In the genomic region with DNA sequence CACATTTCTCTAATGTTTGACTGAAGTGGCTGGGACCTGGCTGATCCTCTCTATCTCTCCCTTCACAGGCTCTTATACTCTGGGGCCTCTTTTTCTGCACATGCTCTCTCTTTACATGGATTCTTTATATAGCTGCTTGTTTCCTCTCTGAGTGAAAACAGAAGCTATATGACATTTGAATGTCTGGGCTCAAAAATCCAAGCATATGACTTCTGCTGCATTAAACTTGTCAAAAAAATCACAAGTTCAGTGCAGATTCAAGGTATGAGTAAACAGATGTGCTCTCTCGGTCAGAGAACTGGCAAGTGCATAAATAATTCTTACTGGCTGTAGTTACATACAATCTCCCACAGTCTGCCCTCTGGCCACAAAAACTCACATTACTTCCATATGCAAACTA, we compare ENCODE assay signal across 29 cellular contexts.
A peak's percentile ranks its signal among the peaks of the same experiment; 100 is the strongest.
DNase-seq lines count a peak whose midpoint lies in the region; ATAC-seq and TF ChIP-seq lines count a peak whose summit lies in the region.
"Had no signal": no experiment of that assay in that cellular context is flagged by ENCODE, and none has a peak within 500 bp of the region (broad histone marks: within the 10 kb centered on the region; RNA-seq: fewer than 3 reads in every experiment).

No MANE protein-coding gene starts in this region.

- H3K27ac Mint-ChIP-seq in chondrocyte (ENCODE audit: unreplicated experiment), result no peak overlapping the region
- H3K27ac Mint-ChIP-seq: activated CD4-positive, alpha-beta memory T cell treated with anti-CD3 and anti-CD28 coated beads, Interleukin-2, amount 10 ng/mL, durations not matched to agents 7 days and 5 days; activated T-helper 1 cell treated with anti-CD3 and anti-CD28 coated beads, Interleukin-12 subunit alpha, Interleukin-12 subunit beta, Interleukin-2, Interleukin-4 antibody, amounts not matched to agents 30 ng/mL and 10 ng/mL and 1 ng/mL, durations not matched to agents 14 hours and 24 hours and 36 hours; CD4-positive, alpha-beta T cell; memory B cell; T-helper 2 cell treated with Interferon-gamma antibody and Interleukin-4, amounts not matched to agents 5 μg/mL and 100 μg/mL, for 36 hours had no signal

- H3K36me3 ChIP-seq in psoas muscle (ENCODE audit: insufficient read depth in 1 of 2, low read depth in 1 of 2), result no peaks in the 10 kb centered on the region
- H3K36me3 ChIP-seq: adrenal gland, esophagus muscularis mucosa, left lung, ovary had no signal

- intact Hi-C loops in psoas muscle (cut with DNase I), result no loop called here

- H3K4me1 ChIP-seq in psoas muscle, result no peaks in the 10 kb centered on the region
- H3K4me1 ChIP-seq: adrenal gland, left lung had no signal

- DNase-seq in chondrocyte (ENCODE audit: low spot score) (no peak), psoas muscle (no peak)
- no peak for DNase-seq in activated naive CD4-positive, alpha-beta T cell treated with anti-CD3 and anti-CD28 coated beads, Interleukin-2, amount 50 U/mL, for 16 hours
- DNase-seq: activated CD4-positive, alpha-beta memory T cell treated with anti-CD3 and anti-CD28 coated beads, Interleukin-2, amount 10 ng/mL, durations not matched to agents 7 days and 5 days; activated CD8-positive, alpha-beta memory T cell treated with anti-CD3 and anti-CD28 coated beads, Interleukin-2, amount 50 U/mL, for 4 hours; activated naive CD4-positive, alpha-beta T cell treated with Interleukin-2 at 50 U/mL for 16 hours; adrenal gland; CD4-positive, alpha-beta T cell; dorsolateral prefrontal cortex; H7; head of caudate nucleus; Karpas-422; left lung; NCI-H2081; NCI-H2227 treated with DMSO at 0.1 percent for 48 hours; ovary; retina; SHP77; stimulated activated naive CD8-positive, alpha-beta T cell treated with anti-CD3 and anti-CD28 coated beads, Interleukin-15, Interleukin-2, amounts not matched to agents 100 U/mL and 50 U/mL, for 24 hours had no signal

- H3K4me1 Mint-ChIP-seq in chondrocyte (ENCODE audit: low read depth), result peaks cover 12% of the 10 kb centered on the region
- H3K4me1 Mint-ChIP-seq: activated CD4-positive, alpha-beta memory T cell treated with anti-CD3 and anti-CD28 coated beads, Interleukin-2, amount 10 ng/mL, durations not matched to agents 7 days and 5 days; memory B cell had no signal

- H3K9me3 ChIP-seq in psoas muscle, result peaks cover 2% of the 10 kb centered on the region
- H3K9me3 ChIP-seq: adrenal gland, esophagus muscularis mucosa, left lung, ovary had no signal

- no peaks in the 10 kb centered on the region for H3K27me3 ChIP-seq in psoas muscle (ENCODE audit: insufficient read depth in 3 of 3, low read length in 2 of 3)
- H3K27me3 ChIP-seq: adrenal gland, dorsolateral prefrontal cortex, esophagus muscularis mucosa, foreskin keratinocyte, left lung, ovary had no signal

- H3K4me3 ChIP-seq in psoas muscle, result no peak overlapping the region
- H3K4me3 ChIP-seq: adrenal gland, dorsolateral prefrontal cortex, esophagus muscularis mucosa, left lung, ovary had no signal

- H3K36me3 Mint-ChIP-seq in chondrocyte (ENCODE audit: low read depth), result no peaks in the 10 kb centered on the region

- peak; percentile 25 for TF ChIP-seq CTCF in chondrocyte (IDR thresholded peaks at IDR 0.05)
- TF ChIP-seq CTCF in psoas muscle (IDR thresholded peaks at IDR 0.05), result no peak

- no peak overlapping the region for H3K27ac ChIP-seq in psoas muscle
- H3K27ac ChIP-seq: adrenal gland, dorsolateral prefrontal cortex, esophagus muscularis mucosa, foreskin keratinocyte, left lung, ovary had no signal

- peaks cover 15% of the 10 kb centered on the region for H3K9me3 Mint-ChIP-seq in chondrocyte (ENCODE audit: low read depth)
- H3K9me3 Mint-ChIP-seq: activated CD4-positive, alpha-beta memory T cell treated with anti-CD3 and anti-CD28 coated beads, Interleukin-2, amount 10 ng/mL, durations not matched to agents 7 days and 5 days had no signal

- no peaks in the 10 kb centered on the region for H3K27me3 Mint-ChIP-seq in chondrocyte (ENCODE audit: low read depth)
- H3K27me3 Mint-ChIP-seq: activated CD4-positive, alpha-beta memory T cell treated with anti-CD3 and anti-CD28 coated beads, Interleukin-2, amount 10 ng/mL, durations not matched to agents 7 days and 5 days; CD4-positive, alpha-beta T cell; memory B cell had no signal

- ATAC-seq in GM18511 (IDR thresholded peaks at IDR 0.05; ENCODE audit: unreplicated experiment), result peak; percentile 70
- ATAC-seq in GM21576 (IDR thresholded peaks at IDR 0.05; ENCODE audit: unreplicated experiment), result peak; percentile 76
- peak; percentile 56 for ATAC-seq in HG03095 (IDR thresholded peaks at IDR 0.05; ENCODE audit: unreplicated experiment)
- ATAC-seq in psoas muscle, result no peak
- no peak for ATAC-seq in HG02973 (IDR thresholded peaks at IDR 0.05; ENCODE audit: unreplicated experiment)
- ATAC-seq: left lung; Panc1; stimulated activated naive CD8-positive, alpha-beta T cell treated with anti-CD3 and anti-CD28 coated beads, Interleukin-15, Interleukin-2, amounts not matched to agents 100 U/mL and 50 U/mL, for 24 hours had no signal

- WGBS in psoas muscle, 3 donors, result 57 to 77% (median 71%) methylated on average over 1 of the region's 1 CpG

- no peak overlapping the region for H3K4me3 Mint-ChIP-seq in chondrocyte (ENCODE audit: unreplicated experiment)
- H3K4me3 Mint-ChIP-seq: activated CD4-positive, alpha-beta memory T cell treated with anti-CD3 and anti-CD28 coated beads, Interleukin-2, amount 10 ng/mL, durations not matched to agents 7 days and 5 days; activated T-helper 1 cell treated with anti-CD3 and anti-CD28 coated beads, Interleukin-12 subunit alpha, Interleukin-12 subunit beta, Interleukin-2, Interleukin-4 antibody, amounts not matched to agents 30 ng/mL and 10 ng/mL and 1 ng/mL, durations not matched to agents 14 hours and 24 hours and 36 hours; CD4-positive, alpha-beta T cell; memory B cell; T-helper 2 cell treated with Interferon-gamma antibody and Interleukin-4, amounts not matched to agents 5 μg/mL and 100 μg/mL, for 36 hours had no signal

Comparison
In these comparisons a context has a peak if more than half of its experiments do, and no peak if none do; other contexts are left out.
1. ATAC-seq: peak in GM18511 (single experiment), GM21576 (single experiment) and HG03095 (single experiment); none in psoas muscle (0 of 4) and HG02973 (single experiment).